Comparison of ENCODE assay signal across 13 cellular contexts in the genomic region with DNA sequence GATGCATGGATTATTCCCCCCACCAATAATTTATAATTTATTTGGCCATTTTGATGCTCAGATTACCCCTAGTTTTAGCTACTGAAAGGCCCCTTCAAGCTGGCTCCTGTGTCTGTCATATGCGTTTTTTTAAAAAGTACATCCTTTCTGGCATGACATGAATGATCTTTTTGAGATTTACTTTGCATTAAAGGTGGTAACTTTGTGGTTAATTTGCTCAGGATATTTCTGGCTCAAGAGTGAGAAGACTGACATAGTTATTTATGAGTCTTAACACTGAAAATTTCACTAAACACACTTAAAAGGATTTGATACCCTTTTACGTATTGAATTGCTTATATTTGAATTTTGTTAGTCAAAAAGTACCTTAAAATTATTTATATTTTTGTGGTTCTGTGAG.
"Had no signal": no experiment of that assay in that cellular context is flagged by ENCODE, and none has a peak within 500 bp of the region (broad histone marks: within the 10 kb centered on the region; RNA-seq: fewer than 3 reads in every experiment).

No MANE protein-coding gene starts in this region.

- H3K27me3 ChIP-seq: dorsolateral prefrontal cortex, esophagus muscularis mucosa, neutrophil, thyroid gland had no signal

- DNase-seq: activated CD4-positive, alpha-beta T cell treated with anti-CD3 and anti-CD28 coated beads for 1 hour; activated CD4-positive, alpha-beta T cell treated with anti-CD3 and anti-CD28 coated beads, Interleukin-2, amount 50 U/mL, for 4 hours; dorsolateral prefrontal cortex; left colon; midbrain; retina; stimulated activated CD4-positive, alpha-beta T cell treated with anti-CD3 and anti-CD28 coated beads, Interleukin-12 subunit alpha, Interleukin-12 subunit beta, amount 100 ng/mL, for 4 hours; SW 1271; thyroid gland had no signal

- H3K27ac Mint-ChIP-seq: stimulated activated effector memory CD8-positive, alpha-beta T cell treated with anti-CD3 and anti-CD28 coated beads, Interleukin-12 subunit alpha, Interleukin-12 subunit beta, amount 100 ng/mL, for 72 hours had no signal

- H3K27ac ChIP-seq: dorsolateral prefrontal cortex, esophagus muscularis mucosa, neutrophil, thyroid gland had no signal

- H3K4me3 ChIP-seq: dorsolateral prefrontal cortex, esophagus muscularis mucosa, lung, thyroid gland had no signal

- H3K9me3 Mint-ChIP-seq: stimulated activated effector memory CD8-positive, alpha-beta T cell treated with anti-CD3 and anti-CD28 coated beads, Interleukin-12 subunit alpha, Interleukin-12 subunit beta, amount 100 ng/mL, for 72 hours had no signal

- H3K4me3 Mint-ChIP-seq: stimulated activated effector memory CD8-positive, alpha-beta T cell treated with anti-CD3 and anti-CD28 coated beads, Interleukin-12 subunit alpha, Interleukin-12 subunit beta, amount 100 ng/mL, for 72 hours had no signal

- ATAC-seq: left colon; stimulated activated effector memory CD8-positive, alpha-beta T cell treated with anti-CD3 and anti-CD28 coated beads, Interleukin-12 subunit alpha, Interleukin-12 subunit beta, amount 100 ng/mL, for 72 hours had no signal

- H3K9me3 ChIP-seq: esophagus muscularis mucosa, neutrophil, thyroid gland had no signal
